In genomic region chr16:68448360-68448970, GRCh38 we compare ENCODE assay signal across 8 cellular contexts. TPM values are rescaled to one million over a fixed set of nuclear protein-coding genes. Genes with fewer than 3 reads are reported as not detected.
DNase-seq lines count a peak whose midpoint lies in the region; ATAC-seq and TF ChIP-seq lines count a peak whose summit lies in the region.

TSS of gene SMPD3 (minus strand) at chr16:68448508. CDS start at chr16:68372181, 76,327 bp downstream.

- H3K4me3 ChIP-seq in brain microvascular endothelial cell (ENCODE audit: low read depth, low read length) (peak within 1 kb of the TSS; percentile 56), retinal pigment epithelial cell (ENCODE audit: low read length) (peak within 1 kb of the TSS; percentile 57), SJCRH30 (no peak within 1 kb of the TSS)

- no peaks in the 10 kb centered on the region for H3K9me3 ChIP-seq in SJCRH30 (replicated peaks)

- peaks cover 3% of the 10 kb centered on the region; the same call in 1 of the 2 replicates for H3K4me1 ChIP-seq in SJCRH30

- TF ChIP-seq CTCF in brain microvascular endothelial cell (IDR thresholded peaks at IDR 0.05; ENCODE audit: low read depth, low read length, missing control alignments), result no peak
- no peak for TF ChIP-seq CTCF in retinal pigment epithelial cell (conservative IDR thresholded peaks at IDR 0.05; ENCODE audit: low read depth, low read length)

- H3K27me3 ChIP-seq in brain microvascular endothelial cell (replicated peaks) (peaks cover 16% of the 10 kb centered on the region), SJCRH30 (no peaks in the 10 kb centered on the region)

- in situ Hi-C loops in brain microvascular endothelial cell (cut with HindIII; ENCODE audit: low pct_ligation_motif_present, low sequenced_read_pairs), result no loop called here

- DNase-seq in NCI-H2107 (lab: John Stamatoyannopoulos, UW) (peak; percentile 99), UCSD-AML1 (lab: John Stamatoyannopoulos, UW; ENCODE audit: unreplicated experiment) (peak; percentile 95), brain microvascular endothelial cell (peak; percentile 100), iPS DF 4.7 (ENCODE audit: extremely low read depth, low spot score) (peak; percentile 92), retinal pigment epithelial cell (ENCODE audit: low read depth) (peak; percentile 98), SJCRH30 (no peak)

- H3K27ac ChIP-seq in brain microvascular endothelial cell (no peak within 1 kb of the TSS), SJCRH30 (no peak within 1 kb of the TSS)

- H3K36me3 ChIP-seq in brain microvascular endothelial cell (replicated peaks) (no peaks in the 10 kb centered on the region), SJCRH30 (no peaks in the 10 kb centered on the region)

- ATAC-seq in GM18517 (IDR thresholded peaks at IDR 0.05; ENCODE audit: unreplicated experiment) (peak; percentile 84), HG03045 (IDR thresholded peaks at IDR 0.05; ENCODE audit: unreplicated experiment) (peak; percentile 93)

RNA-seq across cellular contexts. Expression of gene SMPD3, which starts in this region (rescaled TPM):
- total RNA-seq in SJCRH30 (2014; rRNA removed; shearing (Covaris generic)), result 0.04 and 0.08 TPM in 2 replicates

Comparison
In these comparisons a context has a peak if more than half of its experiments do, and no peak if none do; other contexts are left out.
1. DNase-seq: peak in NCI-H2107 (single experiment), UCSD-AML1 (single experiment), brain microvascular endothelial cell (single experiment), iPS DF 4.7 (single experiment) and retinal pigment epithelial cell (single experiment); none in SJCRH30 (0 of 2).